ENCODE assay signal across 8 cellular contexts in the genomic region with DNA sequence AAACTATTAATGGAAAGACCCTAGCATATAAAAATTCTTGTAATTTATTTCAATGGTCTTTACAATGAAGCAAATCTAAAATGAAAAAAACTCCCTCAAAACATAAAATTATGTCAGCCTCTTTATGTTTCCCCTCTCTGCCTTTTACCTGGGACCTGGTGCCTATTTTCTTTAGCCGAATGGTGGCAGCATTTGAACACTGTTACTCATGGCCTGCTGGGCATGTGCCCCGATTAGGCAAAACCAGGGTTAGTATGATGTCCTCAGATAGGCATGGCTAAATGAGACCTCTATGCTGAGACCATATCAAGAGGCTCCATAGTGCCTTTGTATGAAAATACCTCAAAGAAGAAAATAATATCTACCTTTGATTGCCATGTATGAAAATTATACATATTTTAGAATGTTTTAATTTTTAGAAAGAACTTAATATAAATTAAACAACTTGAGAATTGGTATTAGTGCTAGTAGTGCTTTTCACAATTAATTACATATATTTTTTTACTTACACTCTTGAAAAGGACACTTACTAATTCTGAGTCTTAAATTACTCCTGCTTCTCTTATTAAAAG. TPM values are rescaled to one million over a fixed set of nuclear protein-coding genes. Genes with fewer than 3 reads are reported as not detected.
DNase-seq lines count a peak whose midpoint lies in the region; ATAC-seq, FAIRE-seq and TF ChIP-seq lines count a peak whose summit lies in the region.

No MANE protein-coding gene starts in this region.

- no peak overlapping the region for H3K4me2 ChIP-seq in fibroblast of lung (ENCODE audit: extremely low read depth, insufficient read depth, low read length)

- ATAC-seq in GM18858 (IDR thresholded peaks at IDR 0.05; ENCODE audit: unreplicated experiment): peak; percentile 51

- H3K27me3 ChIP-seq in fibroblast of lung (ENCODE audit: control insufficient read depth, insufficient read depth, low read length) (no peaks in the 10 kb centered on the region), WERI-Rb-1 (ENCODE audit: insufficient read depth, low read depth, severe bottlenecking) (no peaks in the 10 kb centered on the region)

- H3K27ac ChIP-seq in fibroblast of lung (ENCODE audit: insufficient read depth, low read length) (no peak overlapping the region), WERI-Rb-1 (no peak overlapping the region)

- intact Hi-C loops in Calu3 (cut with micrococcal nuclease; ENCODE audit: unreplicated experiment): loop anchor here (1.0 kb wide), 2 partner anchors 88 to 136 kb away; no protein-coding TSS in a partner anchor

- peak; percentile 25 for FAIRE-seq in RCC 7860 (lab: Jason Lieb, UNC)

- H3K9me3 ChIP-seq in fibroblast of lung (ENCODE audit: control insufficient read depth, insufficient read depth, low read depth, low read length) (no peaks in the 10 kb centered on the region), WERI-Rb-1 (ENCODE audit: severe bottlenecking) (no peaks in the 10 kb centered on the region)

- peaks cover 7% of the 10 kb centered on the region for H3K4me1 Mint-ChIP-seq in Calu3 (ENCODE audit: low read depth, unreplicated experiment)

- no peaks in the 10 kb centered on the region for H3K79me2 ChIP-seq in fibroblast of lung (ENCODE audit: control insufficient read depth, insufficient read depth, low read length)

- H3K4me3 Mint-ChIP-seq in Calu3 (ENCODE audit: low read depth, unreplicated experiment): no peak overlapping the region

- no peaks in the 10 kb centered on the region for H3K9me3 Mint-ChIP-seq in Calu3 (ENCODE audit: low read depth, unreplicated experiment)

- H3K4me3 ChIP-seq in fibroblast of lung (replicated peaks in 1 of 4; ENCODE audit: control extremely low read depth in 1 of 4, insufficient read depth in 1 of 4, low read depth in 3 of 4, low read length in 4 of 4) (no peak overlapping the region), WERI-Rb-1 (ENCODE audit: low read depth, low read length) (no peak overlapping the region)

- no peaks in the 10 kb centered on the region for H3K27me3 Mint-ChIP-seq in Calu3 (ENCODE audit: unreplicated experiment)

- no peak overlapping the region for H2AFZ ChIP-seq in fibroblast of lung (ENCODE audit: low read length)

- CTCF ChIA-PET in Calu3 (lab: Charles Lee): interaction anchor here (0.8 kb wide), 1 partner anchor 88 kb away, joined by 8 read pairs; no protein-coding TSS in a partner anchor

- TF ChIP-seq CTCF in Calu3 (IDR thresholded peaks at IDR 0.05; ENCODE audit: unreplicated experiment): no peak
- peak; percentile 38 to 58 for TF ChIP-seq CTCF in fibroblast of lung (conservative IDR thresholded peaks at IDR 0.05 in 1 of 2, IDR thresholded peaks at IDR 0.05 in 1 of 2; ENCODE audit: low read depth in 1 of 2, low read length in 2 of 2)
- TF ChIP-seq CTCF in WERI-Rb-1 (IDR thresholded peaks at IDR 0.05; ENCODE audit: low read depth, low read length): no peak

- H3K27ac Mint-ChIP-seq in Calu3 (ENCODE audit: unreplicated experiment): no peak overlapping the region

- H4K20me1 ChIP-seq in fibroblast of lung (ENCODE audit: control insufficient read depth, extremely low read depth, insufficient read depth, low read length): no peaks in the 10 kb centered on the region

- no peak overlapping the region for H3K9ac ChIP-seq in fibroblast of lung (ENCODE audit: insufficient read depth, low read length)

- no peaks in the 10 kb centered on the region for H3K4me1 ChIP-seq in fibroblast of lung (ENCODE audit: control insufficient read depth, extremely low read depth, insufficient read depth, low read length)

- no TSS peak for BruUV-seq in Calu3 (replicated peaks; lab: Mats Ljungman, UMichigan)

- peak; percentile 54 for DNase-seq in Calu3
- DNase-seq in HT-29 (ENCODE audit: low spot score): peak; percentile 61
- DNase-seq in RCC 7860 (ENCODE audit: low spot score): peak; percentile 35
- DNase-seq in fibroblast of lung (ENCODE audit: low read depth in 2 of 2): peak; percentile 40 to 52
- no peak for DNase-seq in WERI-Rb-1
- DNase-seq in stimulated activated CD8-positive, alpha-beta memory T cell treated with anti-CD3 and anti-CD28 coated beads, Interleukin-4, amount 100 ng/mL, for 48 hours: no peak
- DNase-seq in NCI-H2029 treated with DMSO at 0.1 percent for 48 hours (lab: John Stamatoyannopoulos, UW): no peak

- no peaks in the 10 kb centered on the region for H3K36me3 Mint-ChIP-seq in Calu3 (ENCODE audit: insufficient read depth, unreplicated experiment)

- H3K36me3 ChIP-seq in fibroblast of lung (ENCODE audit: control insufficient read depth, insufficient read depth, low read length) (no peaks in the 10 kb centered on the region), WERI-Rb-1 (no peaks in the 10 kb centered on the region)

RNA-seq across cellular contexts. Expression of a gene that starts 22.5 kb away (rescaled TPM):
- 0.31 and 0.64 TPM in 2 replicates for total RNA-seq in Calu3 (2022)
- total RNA-seq in HT-29 (2014; rRNA removed; shearing (Covaris generic)): not detected in 2 replicates
- total RNA-seq in fibroblast of lung: not detected in 2 replicates
- 0.05 TPM in 1 of 2 replicates, not detected in the other for polyA plus RNA-seq in fibroblast of lung
- polyA plus RNA-seq in fibroblast of lung (2012): not detected in 2 replicates
- not detected in 2 replicates for polyA minus RNA-seq in fibroblast of lung (ENCODE audit: low replicate concordance)

Comparison
In these comparisons a context has a peak if more than half of its experiments do, and no peak if none do; other contexts are left out.
1. DNase-seq: peak in Calu3 (single experiment), HT-29 (single experiment), RCC 7860 (single experiment) and fibroblast of lung (2 of 2); none in WERI-Rb-1 (single experiment), stimulated activated CD8-positive, alpha-beta memory T cell treated with anti-CD3 and anti-CD28 coated beads, Interleukin-4, amount 100 ng/mL, for 48 hours (single experiment) and NCI-H2029 treated with DMSO at 0.1 percent for 48 hours (single experiment).
2. CTCF ChIP-seq: peak in fibroblast of lung (2 of 2); none in Calu3 (single experiment) and WERI-Rb-1 (single experiment).